8 cellular contexts compared by ENCODE assay signal in genomic region chr12:42469355-42470006, GRCh38.
DNase-seq lines count a peak whose midpoint lies in the region; ATAC-seq lines count a peak whose summit lies in the region.

No MANE protein-coding gene starts in this region.

- in situ Hi-C loops in G401 (cut with HindIII; ENCODE audit: low sequenced_read_pairs) = no loop called here

- H3K36me3 ChIP-seq in aorta (ENCODE audit: control insufficient read depth in 1 of 2, insufficient read depth in 2 of 2, low read length in 1 of 2) = peaks cover 3 to 10% of the 10 kb centered on the region in 2 donors

- DNase-seq in activated naive CD4-positive, alpha-beta T cell treated with anti-CD3 and anti-CD28 coated beads, Interleukin-2, amount 10 ng/mL, durations not matched to agents 7 days and 5 days = peak; percentile 27
- no peak for DNase-seq in activated naive CD4-positive, alpha-beta T cell treated with anti-CD3 and anti-CD28 coated beads, Interleukin-2, amount 50 U/mL, for 16 hours
- DNase-seq in NCI-H69 (lab: John Stamatoyannopoulos, UW) = peak; percentile 20
- DNase-seq in medulla oblongata (ENCODE audit: extremely low spot score) = peak; percentile 59
- DNase-seq in aorta = no peak
- DNase-seq in G401 (ENCODE audit: low spot score) = no peak
- no peak for DNase-seq in occipital lobe (lab: John Stamatoyannopoulos, UW)

- H3K36me3 Mint-ChIP-seq in activated naive CD4-positive, alpha-beta T cell treated with anti-CD3 and anti-CD28 coated beads, Interleukin-2, amount 10 ng/mL, durations not matched to agents 7 days and 5 days = no peaks in the 10 kb centered on the region

- peaks cover 28% of the 10 kb centered on the region for H3K27me3 Mint-ChIP-seq in activated naive CD4-positive, alpha-beta T cell treated with anti-CD3 and anti-CD28 coated beads, Interleukin-2, amount 10 ng/mL, durations not matched to agents 7 days and 5 days

- intact Hi-C loops in aorta (cut with DNase I) = no loop called here

- H3K4me1 Mint-ChIP-seq in activated naive CD4-positive, alpha-beta T cell treated with anti-CD3 and anti-CD28 coated beads, Interleukin-2, amount 10 ng/mL, durations not matched to agents 7 days and 5 days = peaks cover 20% of the 10 kb centered on the region

- no peak overlapping the region for H3K4me3 ChIP-seq in aorta (ENCODE audit: low read length in 2 of 2)

- H3K9me3 Mint-ChIP-seq in activated naive CD4-positive, alpha-beta T cell treated with anti-CD3 and anti-CD28 coated beads, Interleukin-2, amount 10 ng/mL, durations not matched to agents 7 days and 5 days = no peaks in the 10 kb centered on the region

- H3K4me3 Mint-ChIP-seq in activated naive CD4-positive, alpha-beta T cell treated with anti-CD3 and anti-CD28 coated beads, Interleukin-2, amount 10 ng/mL, durations not matched to agents 7 days and 5 days = peak overlapping the region; percentile 54

- peak overlapping the region; percentile 9 for H3K27ac Mint-ChIP-seq in activated naive CD4-positive, alpha-beta T cell treated with anti-CD3 and anti-CD28 coated beads, Interleukin-2, amount 10 ng/mL, durations not matched to agents 7 days and 5 days

- ATAC-seq in HG02678 (IDR thresholded peaks at IDR 0.05; ENCODE audit: unreplicated experiment) (peak; percentile 98), aorta (ENCODE audit: low FRiP score) (no peak)

- H3K9me3 ChIP-seq in aorta (ENCODE audit: control insufficient read depth, low read length) = no peaks in the 10 kb centered on the region

- H3K4me1 ChIP-seq in aorta (ENCODE audit: control insufficient read depth in 1 of 2, insufficient read depth in 2 of 2, low read length in 2 of 2) = no peaks in the 10 kb centered on the region

- WGBS in aorta, 2 donors = 76% methylated on average over 6 of the region's 6 CpGs

- H3K27me3 ChIP-seq in aorta (ENCODE audit: control insufficient read depth in 1 of 2, insufficient read depth in 2 of 2, low read length in 1 of 2) = no peaks in the 10 kb centered on the region

- CTCF ChIA-PET in activated naive CD4-positive, alpha-beta T cell treated with anti-CD3 and anti-CD28 coated beads, Interleukin-2, amount 10 ng/mL, durations not matched to agents 7 days and 5 days (lab: Charles Lee) = interaction anchor here (1.0 to 3.3 kb wide), 3 partner anchors 13 to 122 kb away, joined by 3 to 22 read pairs (median 3); no protein-coding TSS in a partner anchor

- no peak overlapping the region for H3K27ac ChIP-seq in aorta (ENCODE audit: low read depth in 1 of 2, low read length in 2 of 2)

Comparison
In these comparisons a context has a peak if more than half of its experiments do, and no peak if none do; other contexts are left out.
1. DNase-seq: peak in activated naive CD4-positive, alpha-beta T cell treated with anti-CD3 and anti-CD28 coated beads, Interleukin-2, amount 10 ng/mL, durations not matched to agents 7 days and 5 days (single experiment), NCI-H69 (single experiment) and medulla oblongata (single experiment); none in activated naive CD4-positive, alpha-beta T cell treated with anti-CD3 and anti-CD28 coated beads, Interleukin-2, amount 50 U/mL, for 16 hours (single experiment), aorta (0 of 2), G401 (single experiment) and occipital lobe (single experiment).